Comparison of ENCODE assay signal across 31 cellular contexts in the genomic region with DNA sequence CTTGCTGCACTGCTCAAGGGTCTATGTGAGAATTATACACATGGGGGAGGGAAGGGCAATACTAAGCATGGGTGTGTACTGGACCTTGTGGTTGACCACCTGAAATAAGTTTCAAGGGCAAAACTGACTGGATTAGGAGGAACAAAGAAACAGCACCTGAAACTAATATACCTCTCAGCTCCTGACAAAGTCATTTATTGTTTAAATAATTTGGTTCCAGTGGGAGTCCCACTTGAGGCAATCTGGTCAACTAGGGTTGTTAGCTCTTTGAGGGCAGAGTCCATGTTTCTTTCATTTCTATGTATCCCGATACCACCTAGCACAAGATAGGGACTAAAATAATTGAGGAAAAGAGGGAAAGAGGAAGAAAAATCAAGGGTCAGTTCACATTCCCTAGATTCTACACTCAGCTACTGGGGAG. TPM values are rescaled to one million over a fixed set of nuclear protein-coding genes. Genes with fewer than 3 reads are reported as not detected.
DNase-seq lines count a peak whose midpoint lies in the region; ATAC-seq and TF ChIP-seq lines count a peak whose summit lies in the region.
"Had no signal": no experiment of that assay in that cellular context is flagged by ENCODE, and none has a peak within 500 bp of the region (broad histone marks: within the 10 kb centered on the region; RNA-seq: fewer than 3 reads in every experiment).

No MANE protein-coding gene starts in this region.

- POLR2A ChIA-PET in Caco-2 (lab: Charles Lee) = no interaction called here

- no peak overlapping the region for H3K4me3 ChIP-seq in Caco-2 (ENCODE audit: low read depth, low read length)
- H3K4me3 ChIP-seq in effector memory CD4-positive, alpha-beta T cell (ENCODE audit: insufficient read depth, low read depth, low read length, poor library complexity, severe bottlenecking) = no peak overlapping the region
- H3K4me3 ChIP-seq: K562, sigmoid colon, tibial nerve had no signal

- peak overlapping the region; percentile 48 for H3K27ac Mint-ChIP-seq in Caco-2 (ENCODE audit: unreplicated experiment)
- H3K27ac Mint-ChIP-seq: activated CD4-positive, alpha-beta T cell treated with anti-CD3 and anti-CD28 coated beads for 36 hours; activated CD8-positive, alpha-beta T cell treated with anti-CD3 and anti-CD28 coated beads for 36 hours; activated naive CD4-positive, alpha-beta T cell treated with anti-CD3 and anti-CD28 coated beads, Interleukin-2, amount 50 U/mL, for 24 hours; activated T-helper 17 cell treated with anti-CD3 and anti-CD28 coated beads, Interleukin-2, amount 50 U/mL, for 72 hours; progenitor cell of endocrine pancreas had no signal

- H3K4me3 Mint-ChIP-seq in Caco-2 (ENCODE audit: unreplicated experiment) = no peak overlapping the region
- H3K4me3 Mint-ChIP-seq: activated CD4-positive, alpha-beta T cell treated with anti-CD3 and anti-CD28 coated beads for 36 hours; activated CD8-positive, alpha-beta T cell treated with anti-CD3 and anti-CD28 coated beads for 36 hours; activated naive CD4-positive, alpha-beta T cell treated with anti-CD3 and anti-CD28 coated beads, Interleukin-2, amount 50 U/mL, for 24 hours; activated T-helper 17 cell treated with anti-CD3 and anti-CD28 coated beads, Interleukin-2, amount 50 U/mL, for 72 hours; CD8-positive, alpha-beta memory T cell had no signal

- H3K36me3 ChIP-seq in Caco-2 (ENCODE audit: control insufficient read depth, insufficient read depth, low read length) = no peaks in the 10 kb centered on the region
- H3K36me3 ChIP-seq in effector memory CD4-positive, alpha-beta T cell (ENCODE audit: control insufficient read depth, insufficient read depth, low read length) = no peaks in the 10 kb centered on the region
- H3K36me3 ChIP-seq: BE2C, sigmoid colon, tibial nerve had no signal

- TF ChIP-seq CTCF in Caco-2 (IDR thresholded peaks at IDR 0.05; ENCODE audit: insufficient read depth in 1 of 2, low read depth in 1 of 2, low read length in 1 of 2, severe bottlenecking in 1 of 2, unreplicated experiment in 1 of 2) = no peak

- H3K4me1 Mint-ChIP-seq in Caco-2 (ENCODE audit: low read depth, unreplicated experiment) = peaks cover 46% of the 10 kb centered on the region
- H3K4me1 Mint-ChIP-seq: activated CD4-positive, alpha-beta T cell treated with anti-CD3 and anti-CD28 coated beads for 36 hours; activated naive CD4-positive, alpha-beta T cell treated with anti-CD3 and anti-CD28 coated beads, Interleukin-2, amount 50 U/mL, for 24 hours; activated T-helper 17 cell treated with anti-CD3 and anti-CD28 coated beads, Interleukin-2, amount 50 U/mL, for 72 hours; CD8-positive, alpha-beta memory T cell had no signal

- intact Hi-C loops in Caco-2 (cut with micrococcal nuclease; ENCODE audit: unreplicated experiment) = no loop called here

- H3K9me3 Mint-ChIP-seq in Caco-2 (ENCODE audit: unreplicated experiment) = peaks cover 6% of the 10 kb centered on the region
- H3K9me3 Mint-ChIP-seq: activated CD8-positive, alpha-beta T cell treated with anti-CD3 and anti-CD28 coated beads for 36 hours; activated naive CD4-positive, alpha-beta T cell treated with anti-CD3 and anti-CD28 coated beads, Interleukin-2, amount 50 U/mL, for 24 hours; CD8-positive, alpha-beta memory T cell had no signal

- DNase-seq in Caco-2 = no peak
- no peak for DNase-seq in epithelial cell of prostate (ENCODE audit: low read depth, low spot score)
- DNase-seq in GM03348 (ENCODE audit: low spot score) = no peak
- DNase-seq in effector memory CD4-positive, alpha-beta T cell = no peak
- DNase-seq: ACHN; activated CD4-positive, alpha-beta T cell treated with anti-CD3 and anti-CD28 coated beads for 36 hours; activated CD8-positive, alpha-beta memory T cell treated with anti-CD3 and anti-CD28 coated beads, Interleukin-2, amount 50 U/mL, for 48 hours; activated CD8-positive, alpha-beta T cell treated with anti-CD3 and anti-CD28 coated beads for 36 hours; amniotic stem cell; BE2C; CD8-positive, alpha-beta memory T cell; DMS 273 treated with DMSO at 0.1 percent for 48 hours; NCI-H1105; NCI-H187 treated with DMSO at 0.1 percent for 48 hours; NCI-H2171 treated with DMSO at 0.1 percent for 48 hours; NCI-H510A; sigmoid colon; stimulated activated CD4-positive, alpha-beta T cell treated with anti-CD3 and anti-CD28 coated beads, Interleukin-4, amount 100 ng/mL, for 24 hours; SW 1271 had no signal

- H3K27me3 Mint-ChIP-seq in Caco-2 (ENCODE audit: insufficient read depth, unreplicated experiment) = no peaks in the 10 kb centered on the region
- H3K27me3 Mint-ChIP-seq: progenitor cell of endocrine pancreas had no signal

- H3K36me3 Mint-ChIP-seq in Caco-2 (ENCODE audit: insufficient read depth, unreplicated experiment) = peaks cover 13% of the 10 kb centered on the region
- H3K36me3 Mint-ChIP-seq: activated naive CD4-positive, alpha-beta T cell treated with anti-CD3 and anti-CD28 coated beads, Interleukin-2, amount 50 U/mL, for 24 hours had no signal

- ATAC-seq in GM19351 (IDR thresholded peaks at IDR 0.05; ENCODE audit: unreplicated experiment) (peak; percentile 41), HG02981 (IDR thresholded peaks at IDR 0.05; ENCODE audit: unreplicated experiment) (peak; percentile 55), HG03520 (IDR thresholded peaks at IDR 0.05; ENCODE audit: unreplicated experiment) (no peak), GM18519 (IDR thresholded peaks at IDR 0.05; ENCODE audit: low FRiP score, unreplicated experiment) (no peak)
- ATAC-seq: activated CD4-positive, alpha-beta T cell treated with anti-CD3 and anti-CD28 coated beads for 36 hours; activated CD8-positive, alpha-beta T cell treated with anti-CD3 and anti-CD28 coated beads for 36 hours; activated T-helper 17 cell treated with anti-CD3 and anti-CD28 coated beads, Interleukin-2, amount 50 U/mL, for 72 hours; K562; left lobe of liver had no signal

- H3K4me1 ChIP-seq in Caco-2 = peaks cover 76% of the 10 kb centered on the region
- no peaks in the 10 kb centered on the region for H3K4me1 ChIP-seq in effector memory CD4-positive, alpha-beta T cell (ENCODE audit: control insufficient read depth, insufficient read depth, low read length, poor library complexity, severe bottlenecking)
- H3K4me1 ChIP-seq: BE2C had no signal

- no peaks in the 10 kb centered on the region for H3K27me3 ChIP-seq in Caco-2 (replicated peaks; ENCODE audit: control insufficient read depth, insufficient read depth, low read length)
- H3K27me3 ChIP-seq in effector memory CD4-positive, alpha-beta T cell (replicated peaks; ENCODE audit: control insufficient read depth, insufficient read depth, low read length, poor library complexity, severe bottlenecking) = no peaks in the 10 kb centered on the region
- H3K27me3 ChIP-seq: BE2C, sigmoid colon, tibial nerve had no signal

- H3K9me3 ChIP-seq in Caco-2 = peaks cover 4% of the 10 kb centered on the region; the same call in 1 of the 2 replicates
- H3K9me3 ChIP-seq in effector memory CD4-positive, alpha-beta T cell (ENCODE audit: control insufficient read depth, low read length) = no peaks in the 10 kb centered on the region
- H3K9me3 ChIP-seq: BE2C, sigmoid colon, tibial nerve had no signal

- CTCF ChIA-PET in Caco-2 (lab: Charles Lee) = no interaction called here

- BruUV-seq in Caco-2 (replicated peaks; lab: Mats Ljungman, UMichigan) = no TSS peak

- H3K27ac ChIP-seq in epithelial cell of prostate = peak overlapping the region; percentile 47
- no peak overlapping the region for H3K27ac ChIP-seq in effector memory CD4-positive, alpha-beta T cell (ENCODE audit: insufficient read depth, low read length, poor library complexity, severe bottlenecking)
- H3K27ac ChIP-seq: sigmoid colon, tibial nerve had no signal

RNA-seq across cellular contexts. Expression of gene STXBP6, which starts 45.5 kb away (rescaled TPM):
- total RNA-seq in Caco-2 (2022) = 32.2 and 35.7 TPM in 2 replicates
- total RNA-seq: activated CD4-positive, alpha-beta T cell treated with anti-CD3 and anti-CD28 coated beads for 36 hours; activated CD8-positive, alpha-beta T cell treated with anti-CD3 and anti-CD28 coated beads for 36 hours; activated T-helper 17 cell treated with anti-CD3 and anti-CD28 coated beads, Interleukin-2, amount 50 U/mL, for 72 hours; endothelial cell of umbilical vein; M059J had no signal

Comparison
In these comparisons a context has a peak if more than half of its experiments do, and no peak if none do; other contexts are left out.
1. ATAC-seq: peak in GM19351 (single experiment) and HG02981 (single experiment); none in HG03520 (single experiment) and GM18519 (single experiment).